Comparison of ENCODE assay signal across 9 cellular contexts in the genomic region with DNA sequence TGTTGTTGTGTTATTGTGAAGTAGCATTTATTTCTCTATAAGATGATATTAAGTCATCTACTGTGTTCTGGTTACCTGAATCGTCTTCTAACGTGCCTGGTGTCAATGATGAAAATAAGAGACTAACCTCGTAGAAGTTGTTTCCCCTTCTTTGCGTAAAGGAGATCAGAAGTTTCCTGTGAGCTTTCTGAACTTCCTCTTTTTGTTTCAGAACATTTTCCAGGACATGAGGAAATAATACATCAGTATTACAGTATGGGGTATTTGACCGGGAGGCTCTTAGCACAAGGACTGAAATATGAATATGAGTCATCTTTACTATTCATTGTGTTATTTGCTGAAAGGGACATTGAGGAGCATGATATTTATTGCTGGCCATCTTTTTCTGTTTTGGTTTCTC. TPM values are rescaled to one million over a fixed set of nuclear protein-coding genes. Genes with fewer than 3 reads are reported as not detected.
DNase-seq lines count a peak whose midpoint lies in the region; ATAC-seq and TF ChIP-seq lines count a peak whose summit lies in the region.
"Had no signal": no experiment of that assay in that cellular context is flagged by ENCODE, and none has a peak within 500 bp of the region (broad histone marks: within the 10 kb centered on the region; RNA-seq: fewer than 3 reads in every experiment).

No MANE protein-coding gene starts in this region.

- no peaks in the 10 kb centered on the region for H3K79me2 ChIP-seq in Karpas-422 (ENCODE audit: low read length)

- H3K27me3 Mint-ChIP-seq in endothelial cell (ENCODE audit: unreplicated experiment): peaks cover 5% of the 10 kb centered on the region

- in situ Hi-C loops in gastrocnemius medialis (cut with MboI; ENCODE audit: low sequenced_read_pairs in 4 of 4): no loop called here

- no peaks in the 10 kb centered on the region for H3K9me2 ChIP-seq in Karpas-422 (replicated peaks; ENCODE audit: insufficient read depth, low read length)

- H3K9me3 ChIP-seq in Karpas-422 (ENCODE audit: low read length) (no peaks in the 10 kb centered on the region), gastrocnemius medialis (no peaks in the 10 kb centered on the region)

- H3K36me3 ChIP-seq in Karpas-422 (ENCODE audit: insufficient read depth, low read length) (no peaks in the 10 kb centered on the region), gastrocnemius medialis (no peaks in the 10 kb centered on the region)

- H3K27ac ChIP-seq in Karpas-422 (ENCODE audit: low read length) (no peak overlapping the region), gastrocnemius medialis (peak overlapping the region; percentile 71 to 82 (median 80))

- H3K4me2 ChIP-seq in Karpas-422 (ENCODE audit: low read depth, low read length, poor library complexity, severe bottlenecking): no peak overlapping the region

- no peaks in the 10 kb centered on the region for H4K20me1 ChIP-seq in Karpas-422 (ENCODE audit: insufficient read depth, low read depth, low read length)

- no peak overlapping the region for H2AFZ ChIP-seq in Karpas-422 (ENCODE audit: low read length)

- H3K27ac Mint-ChIP-seq in endothelial cell (ENCODE audit: unreplicated experiment): peak overlapping the region; percentile 89

- DNase-seq in Karpas-422 (peak; percentile 69), endothelial cell (ENCODE audit: low spot score) (no peak), gastrocnemius medialis (no peak), DMS79 (lab: John Stamatoyannopoulos, UW) (no peak), GM20000 (ENCODE audit: low spot score) (no peak)
- DNase-seq in activated CD4-positive, alpha-beta T cell treated with anti-CD3 and anti-CD28 coated beads for 4 hours: no peak
- no peak for DNase-seq in activated effector memory CD4-positive, alpha-beta T cell treated with Interleukin-2 at 50 U/mL for 16 hours

- H3K9ac ChIP-seq in Karpas-422 (ENCODE audit: low read length): no peak overlapping the region

- intact Hi-C loops in gastrocnemius medialis (cut with DNase I; ENCODE audit: low total_unique reads): loop anchor here (5.0 kb wide), 1 partner anchor 61 kb away; no protein-coding TSS in a partner anchor

- no peaks in the 10 kb centered on the region for H3K9me3 Mint-ChIP-seq in endothelial cell (ENCODE audit: unreplicated experiment)

- H3K4me1 ChIP-seq in Karpas-422 (ENCODE audit: low read length) (peaks cover 9% of the 10 kb centered on the region), gastrocnemius medialis (peaks cover 0 to 3% of the 10 kb centered on the region in 2 donors)

- TF ChIP-seq CTCF in endothelial cell (IDR thresholded peaks at IDR 0.05; ENCODE audit: unreplicated experiment) (no peak), gastrocnemius medialis (IDR thresholded peaks at IDR 0.05 in 4 of 5, conservative IDR thresholded peaks at IDR 0.05 in 1 of 5) (no peak), GM20000 (IDR thresholded peaks at IDR 0.05; ENCODE audit: extremely low read depth, missing control alignments) (no peak)

- H3K27me3 ChIP-seq in Karpas-422 (ENCODE audit: low read length) (no peaks in the 10 kb centered on the region), gastrocnemius medialis (no peaks in the 10 kb centered on the region)

- peak overlapping the region; percentile 96 for H3K4me3 Mint-ChIP-seq in endothelial cell (ENCODE audit: unreplicated experiment)

- H3K4me1 Mint-ChIP-seq in endothelial cell (ENCODE audit: unreplicated experiment): peaks cover 46% of the 10 kb centered on the region

- H3K4me3 ChIP-seq in Karpas-422 (ENCODE audit: low read length) (no peak overlapping the region), gastrocnemius medialis (peak overlapping the region; percentile 55 to 80 (median 66))

- no peaks in the 10 kb centered on the region for H3K36me3 Mint-ChIP-seq in endothelial cell (ENCODE audit: low read depth, unreplicated experiment)

- TF ChIP-seq POLR2A in gastrocnemius medialis (IDR thresholded peaks at IDR 0.05): peak; percentile 47 to 58

- ATAC-seq in GM21381 (IDR thresholded peaks at IDR 0.05; ENCODE audit: unreplicated experiment): peak; percentile 31
- ATAC-seq in gastrocnemius medialis: peak; percentile 34

RNA-seq across cellular contexts. Expression of gene ST6GALNAC3, which starts 1.3 kb away (rescaled TPM):
- total RNA-seq in Karpas-422 (2014; rRNA removed; shearing (Covaris generic); ENCODE audit: low replicate concordance): 3.3 and 4.8 TPM in 2 replicates
- total RNA-seq in endothelial cell (ENCODE audit: unreplicated experiment) (46.8 TPM), gastrocnemius medialis (1 to 10 TPM; 1.7 to 3.9 (median 2.8) TPM)
- total RNA-seq: LHCN-M2 had no signal
